In genomic region chr2:192196451-192197194, GRCh38 we compare ENCODE assay signal across 9 cellular contexts. TPM values are rescaled to one million over a fixed set of nuclear protein-coding genes. Genes with fewer than 3 reads are reported as not detected.
DNase-seq lines count a peak whose midpoint lies in the region; ATAC-seq and TF ChIP-seq lines count a peak whose summit lies in the region.
"Had no signal": no experiment of that assay in that cellular context is flagged by ENCODE, and none has a peak within 500 bp of the region (broad histone marks: within the 10 kb centered on the region; RNA-seq: fewer than 3 reads in every experiment).

No MANE protein-coding gene starts in this region.

- peaks cover 10% of the 10 kb centered on the region for H3K27me3 ChIP-seq in WERI-Rb-1 (ENCODE audit: insufficient read depth, low read depth, severe bottlenecking)

- H3K27me3 Mint-ChIP-seq in activated T-cell treated with anti-CD3 and anti-CD28 coated beads, Interleukin-2, amount 50 U/mL, for 24 hours: peaks cover 76% of the 10 kb centered on the region

- DNase-seq in activated T-cell treated with anti-CD3 and anti-CD28 coated beads, Interleukin-2, amount 50 U/mL, for 24 hours: no peak
- no peak for DNase-seq in activated T-cell treated with anti-CD3 and anti-CD28 coated beads, Interleukin-2, amount 50 U/mL, for 48 hours
- DNase-seq in WERI-Rb-1 (no peak), superior temporal gyrus (ENCODE audit: extremely low spot score) (peak; percentile 76), NCI-H2081 treated with DMSO at 0.1 percent for 48 hours (lab: John Stamatoyannopoulos, UW) (no peak), DMS79 treated with DMSO at 0.1 percent for 48 hours (lab: John Stamatoyannopoulos, UW) (no peak)
- DNase-seq: effector CD4-positive, alpha-beta T cell had no signal

- H3K4me1 Mint-ChIP-seq in activated T-cell treated with anti-CD3 and anti-CD28 coated beads, Interleukin-2, amount 50 U/mL, for 24 hours (ENCODE audit: low read depth): peaks cover 25% of the 10 kb centered on the region

- peak overlapping the region; percentile 79 for H3K4me3 Mint-ChIP-seq in activated T-cell treated with anti-CD3 and anti-CD28 coated beads, Interleukin-2, amount 50 U/mL, for 24 hours

- no peak for ATAC-seq in esophagus mucosa

- H3K9me3 ChIP-seq in WERI-Rb-1 (ENCODE audit: severe bottlenecking): no peaks in the 10 kb centered on the region

- no peaks in the 10 kb centered on the region for H3K9me3 Mint-ChIP-seq in activated T-cell treated with anti-CD3 and anti-CD28 coated beads, Interleukin-2, amount 50 U/mL, for 24 hours

- no peak for TF ChIP-seq CTCF in WERI-Rb-1 (IDR thresholded peaks at IDR 0.05; ENCODE audit: low read depth, low read length)

- H3K27ac ChIP-seq in WERI-Rb-1: no peak overlapping the region

- H3K4me3 ChIP-seq in WERI-Rb-1 (ENCODE audit: low read depth, low read length): peak overlapping the region; percentile 62
- H3K4me3 ChIP-seq in iPS-11a (ENCODE audit: low read depth, low read length): peak overlapping the region; percentile 56

- H3K36me3 Mint-ChIP-seq in activated T-cell treated with anti-CD3 and anti-CD28 coated beads, Interleukin-2, amount 50 U/mL, for 24 hours (ENCODE audit: low read depth): no peaks in the 10 kb centered on the region

- H3K27ac Mint-ChIP-seq in activated T-cell treated with anti-CD3 and anti-CD28 coated beads, Interleukin-2, amount 50 U/mL, for 24 hours: no peak overlapping the region

- no peaks in the 10 kb centered on the region for H3K36me3 ChIP-seq in WERI-Rb-1

RNA-seq across cellular contexts. Expression of gene TMEFF2, which starts 1.9 kb away (rescaled TPM):
- total RNA-seq in esophagus mucosa: not detected
